Comparison of ENCODE assay signal across 8 cellular contexts in genomic region chr12:119115296-119115905, GRCh38.
DNase-seq lines count a peak whose midpoint lies in the region; ATAC-seq, FAIRE-seq and TF ChIP-seq lines count a peak whose summit lies in the region.

No MANE protein-coding gene starts in this region.

- no peak overlapping the region for H3K27ac ChIP-seq in K562 (ENCODE audit: extremely low read depth, low read depth, low read length)
- H3K27ac ChIP-seq in thoracic aorta: no peak overlapping the region

- 0% methylated on average over 2 of the region's 2 CpGs for WGBS in K562 (ENCODE audit: insufficient coverage, low coverage, missing lambda C conversion rate)

- CTCF ChIA-PET in Caco-2 (lab: Charles Lee) (no interaction called here), K562 (lab: Yijun Ruan, JAX; ENCODE audit: low intra/inter-chr PET ratio) (interaction anchor here (0.6 to 0.9 kb wide), 4 partner anchors 212 to 298 kb away, joined by 3 to 4 read pairs (median 4); no protein-coding TSS in a partner anchor)

- H3K4me3 Mint-ChIP-seq in Caco-2 (ENCODE audit: unreplicated experiment): no peak overlapping the region

- BruUV-seq in Caco-2 (replicated peaks; lab: Mats Ljungman, UMichigan) (no TSS peak), K562 (replicated peaks; lab: Mats Ljungman, UMichigan) (no TSS peak)

- no peak overlapping the region for H3K4me2 ChIP-seq in K562 (ENCODE audit: insufficient read depth, low read length)

- no peak for TF ChIP-seq EP300 in K562 (IDR thresholded peaks at IDR 0.05; ENCODE audit: low read length)

- no peak for TF ChIP-seq POLR2A in K562 (conservative IDR thresholded peaks at IDR 0.05)

- H4K20me1 ChIP-seq in K562 (replicated peaks; ENCODE audit: control insufficient read depth, insufficient read depth, low read length): no peaks in the 10 kb centered on the region

- TF ChIP-seq CTCF in Caco-2 (IDR thresholded peaks at IDR 0.05; ENCODE audit: insufficient read depth in 1 of 2, low read depth in 1 of 2, low read length in 1 of 2, severe bottlenecking in 1 of 2, unreplicated experiment in 1 of 2) (peak; percentile 74 to 86), K562 (IDR thresholded peaks at IDR 0.05 in 2 of 3, conservative IDR thresholded peaks at IDR 0.05 in 1 of 3; ENCODE audit: insufficient read depth in 2 of 3, low read depth in 1 of 3, low read length in 3 of 3) (peak; percentile 72 to 75 (median 73)), thoracic aorta (IDR thresholded peaks at IDR 0.05) (peak; percentile 93)

- H3K36me3 ChIP-seq in Caco-2 (ENCODE audit: control insufficient read depth, insufficient read depth, low read length) (no peaks in the 10 kb centered on the region), K562 (ENCODE audit: control insufficient read depth, insufficient read depth, low read length) (no peaks in the 10 kb centered on the region), thoracic aorta (no peaks in the 10 kb centered on the region)

- no peaks in the 10 kb centered on the region for H3K9me3 ChIP-seq in Caco-2
- H3K9me3 ChIP-seq in K562 (replicated peaks; ENCODE audit: control insufficient read depth, insufficient read depth, low read depth, low read length): no peaks in the 10 kb centered on the region
- H3K9me3 ChIP-seq in thoracic aorta: no peaks in the 10 kb centered on the region

- intact Hi-C loops in Caco-2 (cut with micrococcal nuclease; ENCODE audit: unreplicated experiment): loop anchor here (1.0 to 5.0 kb wide), 3 partner anchors 62 to 430 kb away; partner anchors contain the start of gene HSPB8
- intact Hi-C loops in K562 (cut with micrococcal nuclease): loop anchor here (1.0 to 10.0 kb wide), 2 partner anchors 298 to 529 kb away; no protein-coding TSS in a partner anchor

- H3K9ac ChIP-seq in K562 (ENCODE audit: insufficient read depth in 1 of 2, low read depth in 2 of 2, low read length in 2 of 2): no peak overlapping the region

- no peaks in the 10 kb centered on the region for H3K4me1 Mint-ChIP-seq in Caco-2 (ENCODE audit: low read depth, unreplicated experiment)

- no peak overlapping the region for H3K4me3 ChIP-seq in Caco-2 (ENCODE audit: low read depth, low read length)
- H3K4me3 ChIP-seq in K562: no peak overlapping the region
- H3K4me3 ChIP-seq in thoracic aorta: no peak overlapping the region

- peaks cover 7% of the 10 kb centered on the region for H3K27me3 Mint-ChIP-seq in Caco-2 (ENCODE audit: insufficient read depth, unreplicated experiment)

- no peaks in the 10 kb centered on the region for H3K79me2 ChIP-seq in K562 (ENCODE audit: control insufficient read depth, insufficient read depth, low read length)

- H3K36me3 Mint-ChIP-seq in Caco-2 (ENCODE audit: insufficient read depth, unreplicated experiment): no peaks in the 10 kb centered on the region

- peak; percentile 28 to 55; a peak in 3 of 4 replicates for TF ChIP-seq RAD21 in K562 (CRISPR knock-in tag; conservative IDR thresholded peaks at IDR 0.05 in 1 of 2, IDR thresholded peaks at IDR 0.05 in 1 of 2)

- no peaks in the 10 kb centered on the region for H3K9me1 ChIP-seq in K562 (ENCODE audit: control insufficient read depth, insufficient read depth, low read length)

- FAIRE-seq in GM19239 (lab: Jason Lieb, UNC): peak; percentile 86
- peak; percentile 78 for FAIRE-seq in K562 (lab: Jason Lieb, UNC)

- H3K4me1 ChIP-seq in Caco-2 (no peaks in the 10 kb centered on the region), K562 (replicated peaks in 1 of 2; ENCODE audit: control insufficient read depth in 2 of 2, insufficient read depth in 2 of 2, low read length in 2 of 2) (no peaks in the 10 kb centered on the region), thoracic aorta (ENCODE audit: control insufficient read depth in 1 of 2, low read depth in 2 of 2) (no peaks in the 10 kb centered on the region)

- DNase-seq in Caco-2 (peak in 1 of 2 experiments; percentile 67), GM19239 (ENCODE audit: insufficient read length, low spot score) (peak; percentile 46), NCI-H345 treated with DMSO at 0.1 percent for 48 hours (lab: John Stamatoyannopoulos, UW; ENCODE audit: unreplicated experiment) (peak; percentile 58), K562 (ENCODE audit: extremely low read depth in 1 of 4, low spot score in 3 of 4) (peak; percentile 53 to 75 (median 67)), iPS-NIHi7 (ENCODE audit: extremely low spot score) (peak; percentile 84), thoracic aorta (ENCODE audit: low spot score) (no peak)

- no peak overlapping the region for H3K27ac Mint-ChIP-seq in Caco-2 (ENCODE audit: unreplicated experiment)

- POLR2A ChIA-PET in Caco-2 (lab: Charles Lee) (no interaction called here), K562 (lab: Yijun Ruan, JAX) (no interaction called here)

- ATAC-seq in K562: peak; percentile 67; the same call in 1 of the 3 replicates
- no peak for ATAC-seq in thoracic aorta (ENCODE audit: insufficient number of reproducible peaks, low FRiP score, low read depth)
- no peak for ATAC-seq in GM21786 (IDR thresholded peaks at IDR 0.05; ENCODE audit: unreplicated experiment)
- no peak for ATAC-seq in GM21737 (IDR thresholded peaks at IDR 0.05; ENCODE audit: unreplicated experiment)

- no peak overlapping the region for H2AFZ ChIP-seq in K562 (ENCODE audit: low read depth, low read length)

- H3K27me3 ChIP-seq in Caco-2 (replicated peaks; ENCODE audit: control insufficient read depth, insufficient read depth, low read length) (no peaks in the 10 kb centered on the region), K562 (ENCODE audit: control insufficient read depth in 2 of 2, insufficient read depth in 2 of 2, low read length in 2 of 2) (no peaks in the 10 kb centered on the region), thoracic aorta (replicated peaks; ENCODE audit: insufficient read depth) (no peaks in the 10 kb centered on the region)

- in situ Hi-C loops in K562 (cut with MboI): no loop called here

- H3K9me3 Mint-ChIP-seq in Caco-2 (ENCODE audit: unreplicated experiment): no peaks in the 10 kb centered on the region

TF ChIP-seq in K562, 482 proteins besides CTCF, POLR2A, EP300 and RAD21:
- TF ChIP-seq SETDB1 (IDR thresholded peaks at IDR 0.05; ENCODE audit: low read length): no peak
- TF ChIP-seq SMC3 (conservative IDR thresholded peaks at IDR 0.05; ENCODE audit: insufficient read depth, low read depth, low read length): peak; percentile 44; the same call in 1 of the 2 replicates
- no peak for TF ChIP-seq HNRNPUL1 (IDR thresholded peaks at IDR 0.05; ENCODE audit: low read length)
- 0 out of 2 replicates have a peak, but pooled peaks have one; percentile 23 for TF ChIP-seq XRCC5 (IDR thresholded peaks at IDR 0.05; ENCODE audit: low read depth, low read length)
- TF ChIP-seq DEAF1 (CRISPR knock-in tag; IDR thresholded peaks at IDR 0.05): 0 out of 2 replicates have a peak, but pooled peaks have one; percentile 23
TF ChIP-seq in K562: peak in this region for 3.
